In the genomic region with DNA sequence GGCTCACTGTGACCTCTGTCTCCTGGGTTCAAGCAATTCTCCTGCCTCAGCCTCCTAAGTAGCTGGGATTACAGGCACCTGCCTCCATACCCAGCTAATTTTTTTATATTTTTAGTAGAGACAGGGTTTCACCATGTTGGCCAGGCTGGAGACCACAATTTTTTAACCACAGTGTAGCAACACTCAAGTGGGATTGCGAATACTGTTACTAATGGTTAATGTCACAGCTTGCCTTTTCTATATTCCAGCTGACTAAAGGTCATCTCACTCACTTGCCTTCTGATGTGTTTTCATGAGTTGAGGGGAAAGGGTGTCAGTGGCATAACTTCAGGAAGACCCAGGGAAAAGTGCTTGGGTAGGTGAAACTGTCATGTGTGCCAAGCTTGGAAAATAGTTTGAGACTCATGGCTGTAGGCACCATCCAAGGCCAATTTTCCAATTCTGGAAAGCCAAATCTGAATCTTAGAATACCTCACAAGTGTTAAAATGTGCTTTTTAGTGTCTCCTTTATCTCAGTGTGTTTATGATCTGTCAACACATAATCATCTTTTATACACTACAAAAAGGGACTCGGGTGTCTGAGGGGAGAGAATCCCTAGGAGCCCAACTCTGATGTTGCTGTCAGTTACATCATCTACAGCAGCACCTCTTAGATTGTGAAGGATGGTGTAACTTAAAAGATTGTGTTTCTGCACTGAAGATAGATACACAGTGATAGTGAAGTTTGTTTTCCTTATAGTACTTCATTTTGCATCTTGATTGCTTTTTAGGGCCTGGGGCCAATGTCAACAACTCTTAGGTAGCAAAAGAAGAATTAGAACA, we compare ENCODE assay signal across 20 cellular contexts. TPM values are rescaled to one million over a fixed set of nuclear protein-coding genes. Genes with fewer than 3 reads are reported as not detected.
DNase-seq lines count a peak whose midpoint lies in the region; FAIRE-seq and TF ChIP-seq lines count a peak whose summit lies in the region.
"Had no signal": no experiment of that assay in that cellular context is flagged by ENCODE, and none has a peak within 500 bp of the region (broad histone marks: within the 10 kb centered on the region; RNA-seq: fewer than 3 reads in every experiment).

No MANE protein-coding gene starts in this region.

- intact Hi-C loops in prostate gland (cut with DNase I): no loop called here

- H3K4me2 ChIP-seq in osteoblast (ENCODE audit: insufficient read depth, low read length): no peak overlapping the region
- H3K4me2 ChIP-seq: neural progenitor cell had no signal

- H3K4me1 ChIP-seq in adipocyte (ENCODE audit: control insufficient read depth, insufficient read depth, low read length) (peaks cover 48% of the 10 kb centered on the region), osteoblast (ENCODE audit: insufficient read depth, low read length) (peaks cover 18% of the 10 kb centered on the region), prostate gland (replicated peaks) (no peaks in the 10 kb centered on the region)
- H3K4me1 ChIP-seq: neural progenitor cell had no signal

- peak; percentile 98 for FAIRE-seq in HTR-8/SVneo (lab: Jason Lieb, UNC)
- FAIRE-seq: A204.1, colon, small intestine had no signal

- H3K36me3 ChIP-seq in adipocyte (ENCODE audit: control insufficient read depth, insufficient read depth, low read length, severe bottlenecking) (peaks cover 58% of the 10 kb centered on the region), osteoblast (ENCODE audit: insufficient read depth, low read length) (peaks cover 58% of the 10 kb centered on the region), prostate gland (peaks cover 0 to 5% of the 10 kb centered on the region in 2 donors)

- H4K20me1 ChIP-seq in osteoblast (ENCODE audit: insufficient read depth, low read length): no peaks in the 10 kb centered on the region

- no peaks in the 10 kb centered on the region for H3K79me2 ChIP-seq in osteoblast (ENCODE audit: insufficient read depth, low read length)

- H3K4me3 ChIP-seq in adipocyte (ENCODE audit: low read length) (no peak overlapping the region), osteoblast (ENCODE audit: insufficient read depth, low read length) (no peak overlapping the region), prostate gland (no peak overlapping the region)
- H3K4me3 ChIP-seq: neural progenitor cell had no signal

- no peaks in the 10 kb centered on the region for H3K27me3 ChIP-seq in adipocyte (replicated peaks; ENCODE audit: control insufficient read depth, insufficient read depth, low read length)
- H3K27me3 ChIP-seq in osteoblast (ENCODE audit: insufficient read depth, low read length): no peaks in the 10 kb centered on the region
- no peaks in the 10 kb centered on the region for H3K27me3 ChIP-seq in prostate gland (replicated peaks; ENCODE audit: insufficient read depth)
- H3K27me3 ChIP-seq: neural progenitor cell had no signal

- peak; percentile 12 for DNase-seq in NK-92 treated with Interleukin-12 subunit alpha and Interleukin-12 subunit beta, amount 100 ng/mL, for 24 hours (lab: John Stamatoyannopoulos, UW)
- DNase-seq in NK-92 (lab: John Stamatoyannopoulos, UW; ENCODE audit: unreplicated experiment) (no peak), HTR-8/SVneo (ENCODE audit: insufficient read length, low spot score) (no peak), adipocyte (ENCODE audit: low read depth) (peak; percentile 15), osteoblast (ENCODE audit: insufficient read length, low spot score, missing footprints) (no peak), prostate gland (ENCODE audit: low spot score) (no peak)
- no peak for DNase-seq in activated CD4-positive, CD25-positive, alpha-beta regulatory T cell treated with anti-CD3 and anti-CD28 coated beads, Interleukin-2, amount 50 U/mL, for 72 hours
- no peak for DNase-seq in activated CD8-positive, alpha-beta memory T cell treated with anti-CD3 and anti-CD28 coated beads for 24 hours
- DNase-seq: activated naive CD8-positive, alpha-beta T cell treated with anti-CD3 and anti-CD28 coated beads, Interleukin-2, amount 10 ng/mL, durations not matched to agents 7 days and 5 days; COR-L47; GDM1; KG1; left ventricle myocardium superior; NCI-H146; NCI-H510A treated with DMSO at 0.1 percent for 48 hours; SHP77; small intestine had no signal

- H3K9ac ChIP-seq in adipocyte (ENCODE audit: low read length): peak overlapping the region; percentile 3
- H3K9ac ChIP-seq: neural progenitor cell had no signal

- TF ChIP-seq CTCF in osteoblast (IDR thresholded peaks at IDR 0.05; ENCODE audit: extremely low read depth, low read depth, low read length) (no peak), prostate gland (IDR thresholded peaks at IDR 0.05) (no peak)

- peak overlapping the region; percentile 7 for H3K27ac ChIP-seq in osteoblast (ENCODE audit: low read depth, low read length)
- no peak overlapping the region for H3K27ac ChIP-seq in prostate gland
- H3K27ac ChIP-seq: neural progenitor cell had no signal

- H2AFZ ChIP-seq in osteoblast (ENCODE audit: low read length): no peak overlapping the region
- H2AFZ ChIP-seq: neural progenitor cell had no signal

- no peaks in the 10 kb centered on the region for H3K9me3 ChIP-seq in adipocyte (ENCODE audit: control insufficient read depth, low read length)
- no peaks in the 10 kb centered on the region for H3K9me3 ChIP-seq in osteoblast (ENCODE audit: low read depth, low read length)
- no peaks in the 10 kb centered on the region for H3K9me3 ChIP-seq in prostate gland

- 76% methylated on average over 2 of the region's 2 CpGs for WGBS in prostate gland

- TF ChIP-seq POLR2A in prostate gland (IDR thresholded peaks at IDR 0.05): no peak

RNA-seq across cellular contexts. Expression of a gene that starts 27.1 kb away (rescaled TPM):
- 39.2 and 47.4 TPM in 2 replicates for total RNA-seq in osteoblast
- total RNA-seq in prostate gland: 10 to 100 TPM; 18.5 to 57.2 TPM

RNA-seq across cellular contexts. Expression of a gene that starts 27.3 kb away (rescaled TPM):
- total RNA-seq in osteoblast (58.6 and 64.5 TPM in 2 replicates), prostate gland (10 to 100 TPM; 46.4 to 47.2 TPM)

RNA-seq across cellular contexts. Expression of a gene that starts 41.4 kb away (rescaled TPM):
- total RNA-seq in osteoblast (62.2 and 77.5 TPM in 2 replicates), prostate gland (10 to 100 TPM; 68.9 to 70.5 TPM)

RNA-seq across cellular contexts. Expression of a gene that starts 53.1 kb away (rescaled TPM):
- total RNA-seq in osteoblast (279 and 339 TPM in 2 replicates), prostate gland (100 to 1,000 TPM; 123 to 261 TPM)

Comparison
In these comparisons a context has a peak if more than half of its experiments do, and no peak if none do; other contexts are left out.
1. DNase-seq: peak in NK-92 treated with Interleukin-12 subunit alpha and Interleukin-12 subunit beta, amount 100 ng/mL, for 24 hours (single experiment) and adipocyte (single experiment); none in NK-92 (single experiment), HTR-8/SVneo (single experiment), osteoblast (single experiment), prostate gland (single experiment), activated CD4-positive, CD25-positive, alpha-beta regulatory T cell treated with anti-CD3 and anti-CD28 coated beads, Interleukin-2, amount 50 U/mL, for 72 hours (single experiment) and activated CD8-positive, alpha-beta memory T cell treated with anti-CD3 and anti-CD28 coated beads for 24 hours (single experiment).